1 cellular context compared by ENCODE assay signal in genomic region chr20:46689082-46689753, GRCh38.
TF ChIP-seq lines count a peak whose summit lies in the region.

TP53RK (minus strand) TSS chr20:46689444; CDS start chr20:46689414, 30 bp downstream.

TF ChIP-seq in K562, 482 proteins besides CTCF, POLR2A, EP300 and RAD21 (continued from another document and continues in another):
- TF ChIP-seq, protein P1, sequence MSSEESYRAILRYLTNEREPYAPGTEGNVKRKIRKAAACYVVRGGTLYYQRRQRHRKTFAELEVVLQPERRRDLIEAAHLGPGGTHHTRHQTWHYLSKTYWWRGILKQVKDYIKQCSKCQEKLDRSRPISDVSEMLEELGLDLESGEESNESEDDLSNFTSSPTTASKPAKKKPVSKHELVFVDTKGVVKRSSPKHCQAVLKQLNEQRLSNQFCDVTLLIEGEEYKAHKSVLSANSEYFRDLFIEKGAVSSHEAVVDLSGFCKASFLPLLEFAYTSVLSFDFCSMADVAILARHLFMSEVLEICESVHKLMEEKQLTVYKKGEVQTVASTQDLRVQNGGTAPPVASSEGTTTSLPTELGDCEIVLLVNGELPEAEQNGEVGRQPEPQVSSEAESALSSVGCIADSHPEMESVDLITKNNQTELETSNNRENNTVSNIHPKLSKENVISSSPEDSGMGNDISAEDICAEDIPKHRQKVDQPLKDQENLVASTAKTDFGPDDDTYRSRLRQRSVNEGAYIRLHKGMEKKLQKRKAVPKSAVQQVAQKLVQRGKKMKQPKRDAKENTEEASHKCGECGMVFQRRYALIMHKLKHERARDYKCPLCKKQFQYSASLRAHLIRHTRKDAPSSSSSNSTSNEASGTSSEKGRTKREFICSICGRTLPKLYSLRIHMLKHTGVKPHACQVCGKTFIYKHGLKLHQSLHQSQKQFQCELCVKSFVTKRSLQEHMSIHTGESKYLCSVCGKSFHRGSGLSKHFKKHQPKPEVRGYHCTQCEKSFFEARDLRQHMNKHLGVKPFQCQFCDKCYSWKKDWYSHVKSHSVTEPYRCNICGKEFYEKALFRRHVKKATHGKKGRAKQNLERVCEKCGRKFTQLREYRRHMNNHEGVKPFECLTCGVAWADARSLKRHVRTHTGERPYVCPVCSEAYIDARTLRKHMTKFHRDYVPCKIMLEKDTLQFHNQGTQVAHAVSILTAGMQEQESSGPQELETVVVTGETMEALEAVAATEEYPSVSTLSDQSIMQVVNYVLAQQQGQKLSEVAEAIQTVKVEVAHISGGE (CRISPR knock-in tag; IDR thresholded peaks at IDR 0.05): peak in 1 of 3 experiments; percentile 85; a peak in 2 of 6 replicates
- TF ChIP-seq USF2 (CRISPR knock-in tag; IDR thresholded peaks at IDR 0.05): no peak
- TF ChIP-seq, protein P2, sequence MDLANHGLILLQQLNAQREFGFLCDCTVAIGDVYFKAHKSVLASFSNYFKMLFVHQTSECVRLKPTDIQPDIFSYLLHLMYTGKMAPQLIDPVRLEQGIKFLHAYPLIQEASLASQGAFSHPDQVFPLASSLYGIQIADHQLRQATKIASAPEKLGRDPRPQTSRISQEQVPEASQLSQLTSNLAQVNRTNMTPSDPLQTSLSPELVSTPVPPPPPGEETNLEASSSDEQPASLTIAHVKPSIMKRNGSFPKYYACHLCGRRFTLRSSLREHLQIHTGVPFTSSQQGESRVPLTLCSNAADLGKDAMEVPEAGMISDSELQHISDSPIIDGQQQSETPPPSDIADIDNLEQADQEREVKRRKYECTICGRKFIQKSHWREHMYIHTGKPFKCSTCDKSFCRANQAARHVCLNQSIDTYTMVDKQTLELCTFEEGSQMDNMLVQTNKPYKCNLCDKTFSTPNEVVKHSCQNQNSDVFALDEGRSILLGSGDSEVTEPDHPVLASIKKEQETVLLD (IDR thresholded peaks at IDR 0.05): no peak
- TF ChIP-seq CBFA2T3 (IDR thresholded peaks at IDR 0.05): no peak
- TF ChIP-seq, protein P3, sequence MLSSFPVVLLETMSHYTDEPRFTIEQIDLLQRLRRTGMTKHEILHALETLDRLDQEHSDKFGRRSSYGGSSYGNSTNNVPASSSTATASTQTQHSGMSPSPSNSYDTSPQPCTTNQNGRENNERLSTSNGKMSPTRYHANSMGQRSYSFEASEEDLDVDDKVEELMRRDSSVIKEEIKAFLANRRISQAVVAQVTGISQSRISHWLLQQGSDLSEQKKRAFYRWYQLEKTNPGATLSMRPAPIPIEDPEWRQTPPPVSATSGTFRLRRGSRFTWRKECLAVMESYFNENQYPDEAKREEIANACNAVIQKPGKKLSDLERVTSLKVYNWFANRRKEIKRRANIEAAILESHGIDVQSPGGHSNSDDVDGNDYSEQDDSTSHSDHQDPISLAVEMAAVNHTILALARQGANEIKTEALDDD (IDR thresholded peaks at IDR 0.05): no peak
- peak; percentile 92 for TF ChIP-seq PHF8 (IDR thresholded peaks at IDR 0.05; ENCODE audit: borderline replicate concordance, low read length)
- no peak for TF ChIP-seq PML (IDR thresholded peaks at IDR 0.05; ENCODE audit: low read length)
- peak; percentile 66 for TF ChIP-seq PCBP1 (IDR thresholded peaks at IDR 0.05; ENCODE audit: low read depth, low read length, poor library complexity, severe bottlenecking)
- TF ChIP-seq ZNF212 (CRISPR knock-in tag; IDR thresholded peaks at IDR 0.05): no peak
- no peak for TF ChIP-seq SMARCA4 (IDR thresholded peaks at IDR 0.05)
- TF ChIP-seq SLC30A9 (CRISPR knock-in tag; IDR thresholded peaks at IDR 0.05): no peak
- peak; percentile 87 for TF ChIP-seq RB1 (IDR thresholded peaks at IDR 0.05; ENCODE audit: low read depth)
- no peak for TF ChIP-seq HNRNPL (IDR thresholded peaks at IDR 0.05; ENCODE audit: low read depth, low read length)
- TF ChIP-seq ZNF280B (CRISPR knock-in tag; IDR thresholded peaks at IDR 0.05): no peak
- TF ChIP-seq HDAC2 (IDR thresholded peaks at IDR 0.05): no peak
- TF ChIP-seq ZNF280A (IDR thresholded peaks at IDR 0.05; ENCODE audit: low read depth, partially characterized antibody): no peak
- TF ChIP-seq IRF1 (CRISPR knock-in tag; IDR thresholded peaks at IDR 0.05; ENCODE audit: borderline replicate concordance): no peak
- TF ChIP-seq SOX6 (IDR thresholded peaks at IDR 0.05): 0 out of 2 replicates have a peak, but pooled peaks have one; percentile 12
- no peak for TF ChIP-seq ZNF277 (CRISPR knock-in tag; IDR thresholded peaks at IDR 0.05; ENCODE audit: borderline replicate concordance)
- no peak for TF ChIP-seq ZNF165 (CRISPR knock-in tag; IDR thresholded peaks at IDR 0.05; ENCODE audit: borderline replicate concordance)
- TF ChIP-seq FOXA3 (CRISPR knock-in tag; conservative IDR thresholded peaks at IDR 0.05 in 1 of 2, IDR thresholded peaks at IDR 0.05 in 1 of 2): no peak
- TF ChIP-seq ZNF311 (CRISPR knock-in tag; IDR thresholded peaks at IDR 0.05): no peak
- TF ChIP-seq POLR2AphosphoS5 (IDR thresholded peaks at IDR 0.05; ENCODE audit: control insufficient read depth, insufficient read depth, low read depth, low read length): peak; percentile 69
- TF ChIP-seq TAL1 (IDR thresholded peaks at IDR 0.05): no peak
- no peak for TF ChIP-seq PHF21A (IDR thresholded peaks at IDR 0.05; ENCODE audit: borderline replicate concordance, low read depth)
- peak; percentile 78; the same call in 1 of the 2 replicates for TF ChIP-seq ATF7 (IDR thresholded peaks at IDR 0.05)
- no peak for TF ChIP-seq ZNF431 (CRISPR knock-in tag; IDR thresholded peaks at IDR 0.05)
- no peak for TF ChIP-seq ZNF232 (CRISPR knock-in tag; IDR thresholded peaks at IDR 0.05)
- no peak for TF ChIP-seq CBX8 (IDR thresholded peaks at IDR 0.05; ENCODE audit: borderline replicate concordance, extremely low read depth, low read depth, low read length, poor library complexity, severe bottlenecking)
- TF ChIP-seq SIN3A (IDR thresholded peaks at IDR 0.05; ENCODE audit: borderline replicate concordance in 2 of 2, control insufficient read depth in 1 of 2, low read depth in 2 of 2, low read length in 2 of 2): peak; percentile 60 to 72; a peak in 2 of 4 replicates
- no peak for TF ChIP-seq XRCC4 (IDR thresholded peaks at IDR 0.05; ENCODE audit: extremely low read depth, insufficient read depth, insufficient read length)
- no peak for TF ChIP-seq ZFP30 (CRISPR knock-in tag; IDR thresholded peaks at IDR 0.05; ENCODE audit: borderline replicate concordance)
- TF ChIP-seq, protein P4, sequence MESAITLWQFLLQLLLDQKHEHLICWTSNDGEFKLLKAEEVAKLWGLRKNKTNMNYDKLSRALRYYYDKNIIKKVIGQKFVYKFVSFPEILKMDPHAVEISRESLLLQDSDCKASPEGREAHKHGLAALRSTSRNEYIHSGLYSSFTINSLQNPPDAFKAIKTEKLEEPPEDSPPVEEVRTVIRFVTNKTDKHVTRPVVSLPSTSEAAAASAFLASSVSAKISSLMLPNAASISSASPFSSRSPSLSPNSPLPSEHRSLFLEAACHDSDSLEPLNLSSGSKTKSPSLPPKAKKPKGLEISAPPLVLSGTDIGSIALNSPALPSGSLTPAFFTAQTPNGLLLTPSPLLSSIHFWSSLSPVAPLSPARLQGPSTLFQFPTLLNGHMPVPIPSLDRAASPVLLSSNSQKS (CRISPR knock-in tag; IDR thresholded peaks at IDR 0.05): no peak
- no peak for TF ChIP-seq SNIP1 (IDR thresholded peaks at IDR 0.05; ENCODE audit: low read depth)
- peak; percentile 85 for TF ChIP-seq CHD2 (IDR thresholded peaks at IDR 0.05; ENCODE audit: low read depth, low read length)
- TF ChIP-seq, protein P5, sequence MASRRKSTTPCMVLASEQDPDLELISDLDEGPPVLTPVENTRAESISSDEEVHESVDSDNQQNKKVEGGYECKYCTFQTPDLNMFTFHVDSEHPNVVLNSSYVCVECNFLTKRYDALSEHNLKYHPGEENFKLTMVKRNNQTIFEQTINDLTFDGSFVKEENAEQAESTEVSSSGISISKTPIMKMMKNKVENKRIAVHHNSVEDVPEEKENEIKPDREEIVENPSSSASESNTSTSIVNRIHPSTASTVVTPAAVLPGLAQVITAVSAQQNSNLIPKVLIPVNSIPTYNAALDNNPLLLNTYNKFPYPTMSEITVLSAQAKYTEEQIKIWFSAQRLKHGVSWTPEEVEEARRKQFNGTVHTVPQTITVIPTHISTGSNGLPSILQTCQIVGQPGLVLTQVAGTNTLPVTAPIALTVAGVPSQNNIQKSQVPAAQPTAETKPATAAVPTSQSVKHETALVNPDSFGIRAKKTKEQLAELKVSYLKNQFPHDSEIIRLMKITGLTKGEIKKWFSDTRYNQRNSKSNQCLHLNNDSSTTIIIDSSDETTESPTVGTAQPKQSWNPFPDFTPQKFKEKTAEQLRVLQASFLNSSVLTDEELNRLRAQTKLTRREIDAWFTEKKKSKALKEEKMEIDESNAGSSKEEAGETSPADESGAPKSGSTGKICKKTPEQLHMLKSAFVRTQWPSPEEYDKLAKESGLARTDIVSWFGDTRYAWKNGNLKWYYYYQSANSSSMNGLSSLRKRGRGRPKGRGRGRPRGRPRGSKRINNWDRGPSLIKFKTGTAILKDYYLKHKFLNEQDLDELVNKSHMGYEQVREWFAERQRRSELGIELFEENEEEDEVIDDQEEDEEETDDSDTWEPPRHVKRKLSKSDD (conservative IDR thresholded peaks at IDR 0.05; ENCODE audit: low read length): no peak
- no peak for TF ChIP-seq FOXK1 (CRISPR knock-in tag; IDR thresholded peaks at IDR 0.05; ENCODE audit: borderline replicate concordance)
- no peak for TF ChIP-seq TARDBP (IDR thresholded peaks at IDR 0.05)
- no peak for TF ChIP-seq ZNF449 (CRISPR knock-in tag; IDR thresholded peaks at IDR 0.05)
- no peak for TF ChIP-seq ZNF76 (CRISPR knock-in tag; IDR thresholded peaks at IDR 0.05; ENCODE audit: borderline replicate concordance)
- no peak for TF ChIP-seq HMG20B (CRISPR knock-in tag; IDR thresholded peaks at IDR 0.05)
- TF ChIP-seq HDAC8 (tag; IDR thresholded peaks at IDR 0.05): no peak
- TF ChIP-seq FOXK2 (conservative IDR thresholded peaks at IDR 0.05 in 1 of 2, IDR thresholded peaks at IDR 0.05 in 1 of 2; ENCODE audit: low read depth in 2 of 2): 0 out of 4 replicates have a peak, but pooled peaks of 1 of the 2 experiments have one; percentile 20
- TF ChIP-seq ZNF830 (CRISPR knock-in tag; IDR thresholded peaks at IDR 0.05): no peak
- TF ChIP-seq RCOR1 (IDR thresholded peaks at IDR 0.05; ENCODE audit: borderline replicate concordance in 1 of 2, low read depth in 2 of 2, low read length in 2 of 2): no peak; a peak in 1 of 4 replicates
- TF ChIP-seq NCOA4 (IDR thresholded peaks at IDR 0.05; ENCODE audit: partially characterized antibody): no peak
- no peak for TF ChIP-seq SMARCC2 (IDR thresholded peaks at IDR 0.05; ENCODE audit: low read depth)
- no peak for TF ChIP-seq BCL6 (CRISPR knock-in tag; IDR thresholded peaks at IDR 0.05)
- no peak for TF ChIP-seq BACH1 (tag; IDR thresholded peaks at IDR 0.05)
- TF ChIP-seq ELF2 (CRISPR knock-in tag; IDR thresholded peaks at IDR 0.05): no peak
- TF ChIP-seq C11orf30 (IDR thresholded peaks at IDR 0.05; ENCODE audit: low read depth): peak; percentile 68
- no peak for TF ChIP-seq ZNF282 (CRISPR knock-in tag; IDR thresholded peaks at IDR 0.05)
- no peak for TF ChIP-seq GATAD2B (IDR thresholded peaks at IDR 0.05; ENCODE audit: borderline replicate concordance)
